ENCODE assay signal across 15 cellular contexts in genomic region chr10:104707602-104708160, GRCh38.
"Had no signal": no experiment of that assay in that cellular context is flagged by ENCODE, and none has a peak within 500 bp of the region (broad histone marks: within the 10 kb centered on the region; RNA-seq: fewer than 3 reads in every experiment).

No MANE protein-coding gene starts in this region.

- H3K4me3 ChIP-seq: neural progenitor cell, psoas muscle, spleen, stomach, thoracic aorta had no signal

- H3K9ac ChIP-seq: neural progenitor cell had no signal

- H3K27ac ChIP-seq: brain microvascular endothelial cell, epithelial cell of prostate, neural progenitor cell, psoas muscle, spleen, stomach, thoracic aorta had no signal

- H3K9me3 ChIP-seq: psoas muscle, spleen, stomach, thoracic aorta had no signal

- H3K36me3 ChIP-seq: brain microvascular endothelial cell, neural progenitor cell, spleen, stomach, thoracic aorta had no signal

- H3K27me3 ChIP-seq: brain microvascular endothelial cell, neural progenitor cell, spleen, stomach had no signal

- DNase-seq: activated CD4-positive, alpha-beta T cell treated with anti-CD3 and anti-CD28 coated beads, Interleukin-2, amount 50 U/mL, for 1 hour; activated CD4-positive, CD25-positive, alpha-beta regulatory T cell; activated naive CD4-positive, alpha-beta T cell; activated naive CD8-positive, alpha-beta T cell treated with anti-CD3 and anti-CD28 coated beads, Interleukin-2, amount 10 ng/mL, durations not matched to agents 7 days and 5 days; anterior cingulate cortex; brain microvascular endothelial cell; effector memory CD8-positive, alpha-beta T cell; foreskin melanocyte; left cardiac atrium; psoas muscle; spleen; stomach had no signal

- H3K4me1 ChIP-seq: psoas muscle, spleen, stomach had no signal
